ENCODE assay signal across 16 cellular contexts in the genomic region with DNA sequence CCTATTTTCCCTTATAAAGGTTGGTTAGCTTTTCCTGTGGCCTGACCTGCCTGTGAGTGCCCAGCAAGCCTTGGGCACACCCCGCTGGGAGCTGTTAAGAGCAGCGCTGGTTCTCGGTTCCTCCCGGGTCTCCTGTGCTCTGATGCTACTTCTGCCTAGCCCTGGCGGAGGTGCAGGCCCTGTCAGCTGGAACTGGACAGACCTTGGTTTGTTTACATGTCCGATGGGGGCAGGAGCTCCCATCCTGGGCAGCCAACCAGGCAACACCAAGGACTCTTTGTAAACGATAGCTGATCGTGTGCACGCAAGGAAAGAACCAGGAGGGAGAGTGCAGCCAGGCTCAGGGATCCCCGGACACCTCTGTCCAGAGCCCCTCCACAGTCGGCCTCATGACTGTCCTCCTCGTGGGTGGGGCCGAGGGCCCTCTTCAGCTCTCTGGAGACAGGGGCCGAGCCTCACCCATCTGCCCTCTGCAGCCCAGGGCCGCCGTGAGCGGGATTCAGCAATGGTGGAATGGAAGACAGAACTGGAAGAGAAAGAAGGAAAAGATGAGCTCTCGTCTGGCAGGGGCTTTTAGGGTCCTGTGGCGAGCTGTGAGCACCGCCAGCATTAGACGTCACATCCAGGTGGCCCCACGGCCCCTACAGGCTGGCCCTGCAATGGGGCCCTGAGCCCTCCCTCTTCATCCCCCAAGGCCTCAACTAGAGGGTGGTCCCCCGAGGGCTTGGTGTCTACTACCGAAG. TPM values are rescaled to one million over a fixed set of nuclear protein-coding genes. Genes with fewer than 3 reads are reported as not detected.
"Had no signal": no experiment of that assay in that cellular context is flagged by ENCODE, and none has a peak within 500 bp of the region (broad histone marks: within the 10 kb centered on the region; RNA-seq: fewer than 3 reads in every experiment).

No MANE protein-coding gene starts in this region.

- H3K27ac Mint-ChIP-seq: activated naive CD4-positive, alpha-beta T cell treated with anti-CD3 and anti-CD28 coated beads, Interleukin-2, amount 50 U/mL, for 24 hours; effector memory CD8-positive, alpha-beta T cell; T-helper 17 cell had no signal

- DNase-seq: activated CD4-positive, alpha-beta T cell treated with anti-CD3 and anti-CD28 coated beads, Interleukin-2, amount 50 U/mL, for 1 hour; activated CD4-positive, CD25-positive, alpha-beta regulatory T cell; activated T-cell treated with anti-CD3 and anti-CD28 coated beads, Interleukin-2, amount 50 U/mL, for 1 hour; amniotic stem cell; effector memory CD8-positive, alpha-beta T cell; T-helper 17 cell had no signal

- H3K36me3 ChIP-seq: pancreas had no signal

- H3K27me3 ChIP-seq: pancreas had no signal

- H3K36me3 Mint-ChIP-seq: activated naive CD4-positive, alpha-beta T cell treated with anti-CD3 and anti-CD28 coated beads, Interleukin-2, amount 50 U/mL, for 24 hours; brain had no signal

- H3K4me1 Mint-ChIP-seq: T-helper 17 cell had no signal

- H3K4me3 ChIP-seq: left lung, pancreas, skin epidermis, tibial artery had no signal

- H3K4me3 Mint-ChIP-seq: activated naive CD4-positive, alpha-beta T cell treated with anti-CD3 and anti-CD28 coated beads, Interleukin-2, amount 50 U/mL, for 24 hours; central memory CD8-positive, alpha-beta T cell; effector memory CD8-positive, alpha-beta T cell; neural crest cell; T-helper 17 cell had no signal

- H3K27ac ChIP-seq: left lung, pancreas, tibial artery had no signal

- H3K9me3 ChIP-seq: left lung, pancreas, tibial artery had no signal

- H3K9me3 Mint-ChIP-seq: activated naive CD4-positive, alpha-beta T cell treated with anti-CD3 and anti-CD28 coated beads, Interleukin-2, amount 50 U/mL, for 24 hours; brain; central memory CD8-positive, alpha-beta T cell; effector memory CD8-positive, alpha-beta T cell; neural crest cell had no signal

RNA-seq across cellular contexts. Expression of gene EXOC3L4, which starts 41.0 kb away (rescaled TPM):
- total RNA-seq: glomerular endothelial cell, neural crest cell, T-helper 17 cell had no signal

RNA-seq across cellular contexts. Expression of gene LBHD2, which starts 51.5 kb away (rescaled TPM):
- total RNA-seq: epithelial cell of proximal tubule, glomerular endothelial cell, left lung, neural crest cell, pancreas, T-helper 17 cell had no signal
- polyA plus RNA-seq: pancreas had no signal
